Comparison of ENCODE assay signal across 8 cellular contexts in the genomic region with DNA sequence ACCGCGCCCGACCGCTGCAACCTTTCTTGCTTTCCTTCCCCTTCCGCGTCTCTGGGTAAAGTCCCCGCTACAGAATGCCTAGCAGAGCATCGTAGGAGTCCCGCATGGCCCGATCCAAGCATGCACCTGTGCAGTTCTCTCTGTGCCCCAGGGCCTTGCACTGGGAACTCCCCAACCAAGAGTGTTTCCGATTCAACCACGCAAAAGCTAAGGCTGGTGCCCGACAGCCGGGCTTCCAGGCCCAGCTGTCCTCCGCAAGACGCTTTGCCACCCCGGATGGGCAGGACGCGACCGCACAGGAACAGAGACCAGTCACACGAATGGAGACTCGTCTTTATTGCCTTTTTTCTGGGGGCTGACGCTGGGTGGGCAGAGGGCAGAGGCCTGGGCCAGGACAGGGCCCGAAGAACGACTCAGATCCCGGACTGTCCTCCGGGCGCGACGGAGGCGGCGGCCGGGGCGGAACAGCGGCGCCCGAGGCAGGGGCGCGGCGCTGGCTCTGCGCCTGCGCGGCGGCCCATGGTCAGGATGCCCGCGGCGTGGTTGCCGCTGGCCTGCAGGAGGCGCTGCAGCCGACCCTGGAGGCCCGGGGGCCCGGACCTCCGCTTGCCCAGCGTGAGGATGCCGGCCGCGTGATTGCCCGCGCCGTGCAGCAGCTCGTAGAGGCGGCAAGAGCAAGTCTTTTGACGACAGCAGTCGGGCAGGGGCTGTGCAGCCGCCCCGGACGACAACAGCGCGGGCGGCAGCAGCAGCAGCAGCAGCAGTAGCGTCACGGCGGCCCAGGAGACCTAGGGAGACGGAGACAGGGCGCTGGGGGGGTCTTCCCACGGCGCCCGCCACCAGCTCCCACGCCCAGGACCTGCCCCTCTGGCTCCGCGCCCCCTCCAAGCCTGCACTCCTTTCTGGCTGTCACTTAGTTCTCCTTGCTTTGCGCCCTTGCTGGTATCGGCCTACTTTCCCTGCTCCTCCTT. TPM values are rescaled to one million over a fixed set of nuclear protein-coding genes. Genes with fewer than 3 reads are reported as not detected.
A peak's percentile ranks its signal among the peaks of the same experiment; 100 is the strongest.
DNase-seq lines count a peak whose midpoint lies in the region; ATAC-seq and TF ChIP-seq lines count a peak whose summit lies in the region.

No MANE protein-coding gene starts in this region.

- H3K4me1 Mint-ChIP-seq in glutamatergic neuron (ENCODE audit: low read depth, unreplicated experiment) (peaks cover 11% of the 10 kb centered on the region), osteocyte (ENCODE audit: unreplicated experiment) (peaks cover 23% of the 10 kb centered on the region)

- peak; percentile 84 for TF ChIP-seq POLR2A in Raji (IDR thresholded peaks at IDR 0.05; ENCODE audit: insufficient read depth, low read depth, low read length)

- H3K27ac ChIP-seq in C4-2B: no peak overlapping the region
- H3K27ac ChIP-seq in temporal lobe (ENCODE audit: low read depth, low read length): peak overlapping the region; percentile 69

- H3K27me3 Mint-ChIP-seq in glutamatergic neuron (ENCODE audit: unreplicated experiment): peaks cover 23% of the 10 kb centered on the region
- H3K27me3 Mint-ChIP-seq in osteocyte (ENCODE audit: unreplicated experiment): peaks cover 34% of the 10 kb centered on the region

- H3K36me3 Mint-ChIP-seq in glutamatergic neuron (ENCODE audit: unreplicated experiment) (peaks cover 7% of the 10 kb centered on the region), osteocyte (ENCODE audit: unreplicated experiment) (no peaks in the 10 kb centered on the region)

- DNase-seq in HuH-7.5 (ENCODE audit: low spot score) (peak; percentile 82), glutamatergic neuron (peak; percentile 87), osteocyte (ENCODE audit: extremely low spot score, unreplicated experiment) (peak; percentile 89)
- peak; percentile 80 for DNase-seq in activated naive CD4-positive, alpha-beta T cell treated with Interleukin-2 at 50 U/mL for 16 hours

- TF ChIP-seq CTCF in C4-2B (conservative IDR thresholded peaks at IDR 0.05) (peak; percentile 95), glutamatergic neuron (IDR thresholded peaks at IDR 0.05; ENCODE audit: partially characterized antibody, unreplicated experiment) (peak; percentile 90), osteocyte (IDR thresholded peaks at IDR 0.05) (peak; percentile 83)

- H3K27ac Mint-ChIP-seq in glutamatergic neuron (ENCODE audit: unreplicated experiment): peak overlapping the region; percentile 84
- no peak overlapping the region for H3K27ac Mint-ChIP-seq in osteocyte (ENCODE audit: unreplicated experiment)

- H3K9me3 Mint-ChIP-seq in glutamatergic neuron (ENCODE audit: unreplicated experiment): peaks cover 9% of the 10 kb centered on the region
- no peaks in the 10 kb centered on the region for H3K9me3 Mint-ChIP-seq in osteocyte (ENCODE audit: unreplicated experiment)

- H3K4me3 Mint-ChIP-seq in glutamatergic neuron (ENCODE audit: unreplicated experiment) (peak overlapping the region; percentile 90), osteocyte (ENCODE audit: unreplicated experiment) (peak overlapping the region; percentile 64)

- ATAC-seq in GM19324 (IDR thresholded peaks at IDR 0.05; ENCODE audit: low FRiP score, unreplicated experiment): peak; percentile 64

RNA-seq across cellular contexts. Expression of a gene that starts 1.2 kb away (rescaled TPM):
- not detected for total RNA-seq in glutamatergic neuron (ENCODE audit: unreplicated experiment)
- not detected in 2 replicates for total RNA-seq in osteocyte
- total RNA-seq in temporal lobe: not detected

RNA-seq across cellular contexts. Expression of a gene that starts 3.1 kb away (rescaled TPM):
- total RNA-seq in glutamatergic neuron (ENCODE audit: unreplicated experiment) (0.71 TPM), osteocyte (not detected in 2 replicates), temporal lobe (0.74 TPM)

RNA-seq across cellular contexts. Expression of a gene that starts 10.3 kb away (rescaled TPM):
- total RNA-seq in glutamatergic neuron (ENCODE audit: unreplicated experiment) (5.3 TPM), osteocyte (7.3 and 9.1 TPM in 2 replicates), temporal lobe (4.4 TPM)

RNA-seq across cellular contexts. Expression of a gene that starts 29.2 kb away (rescaled TPM):
- total RNA-seq in glutamatergic neuron (ENCODE audit: unreplicated experiment) (94.7 TPM), osteocyte (121 and 126 TPM in 2 replicates), temporal lobe (49.4 TPM)
